8 cellular contexts compared by ENCODE assay signal in genomic region chr16:19885456-19886060, GRCh38. TPM values are rescaled to one million over a fixed set of nuclear protein-coding genes. Genes with fewer than 3 reads are reported as not detected.
DNase-seq lines count a peak whose midpoint lies in the region; TF ChIP-seq lines count a peak whose summit lies in the region.

No MANE protein-coding gene starts in this region.

- H3K9me3 Mint-ChIP-seq in endothelial cell (ENCODE audit: unreplicated experiment) (no peaks in the 10 kb centered on the region), neural crest cell (no peaks in the 10 kb centered on the region)

- H3K4me1 Mint-ChIP-seq in endothelial cell (ENCODE audit: unreplicated experiment) (peaks cover 25% of the 10 kb centered on the region), neural crest cell (peaks cover 30% of the 10 kb centered on the region)

- no peak for DNase-seq in AG10803 (ENCODE audit: low read depth)
- peak in 2 of 3 donors; percentile 47 to 55 for DNase-seq in Peyer's patch
- peak; percentile 26 for DNase-seq in endothelial cell (ENCODE audit: low spot score)
- no peak for DNase-seq in neural crest cell (ENCODE audit: low read depth, low spot score)
- DNase-seq in GM13976 (ENCODE audit: low spot score), result no peak
- no peak for DNase-seq in LoVo (ENCODE audit: low spot score)
- no peak for DNase-seq in NCI-H345 treated with DMSO at 0.1 percent for 48 hours (lab: John Stamatoyannopoulos, UW; ENCODE audit: unreplicated experiment)
- DNase-seq in EL, result no peak

- H3K27ac ChIP-seq in Peyer's patch, result peak overlapping the region in 1 of 4 donors; percentile 17

- in situ Hi-C loops in GM13976 (cut with MboI; ENCODE audit: low sequenced_read_pairs, unreplicated experiment), result loop anchor here (10.0 kb wide), 1 partner anchor 301 kb away; no protein-coding TSS in a partner anchor

- peak overlapping the region; percentile 42 for H3K27ac Mint-ChIP-seq in endothelial cell (ENCODE audit: unreplicated experiment)
- no peak overlapping the region for H3K27ac Mint-ChIP-seq in neural crest cell (ENCODE audit: unreplicated experiment)

- H3K36me3 Mint-ChIP-seq in endothelial cell (ENCODE audit: low read depth, unreplicated experiment) (peaks cover 16% of the 10 kb centered on the region), neural crest cell (ENCODE audit: low read depth) (peaks cover 3% of the 10 kb centered on the region)

- TF ChIP-seq CTCF in AG10803 (conservative IDR thresholded peaks at IDR 0.05; ENCODE audit: low read length) (no peak), Peyer's patch (IDR thresholded peaks at IDR 0.05) (no peak), endothelial cell (IDR thresholded peaks at IDR 0.05; ENCODE audit: unreplicated experiment) (no peak), neural crest cell (conservative IDR thresholded peaks at IDR 0.05) (no peak), GM13976 (IDR thresholded peaks at IDR 0.05; ENCODE audit: borderline replicate concordance, control extremely low read depth, extremely low read depth, insufficient read depth, missing control alignments) (no peak)

- no peaks in the 10 kb centered on the region for H3K9me3 ChIP-seq in Peyer's patch

- H3K36me3 ChIP-seq in Peyer's patch, result no peaks in the 10 kb centered on the region

- peak overlapping the region; percentile 93 for H3K4me3 Mint-ChIP-seq in endothelial cell (ENCODE audit: unreplicated experiment)
- peak overlapping the region; percentile 98 for H3K4me3 Mint-ChIP-seq in neural crest cell

- H3K27me3 Mint-ChIP-seq in endothelial cell (ENCODE audit: unreplicated experiment) (peaks cover 4% of the 10 kb centered on the region), neural crest cell (ENCODE audit: low read depth) (peaks cover 7% of the 10 kb centered on the region)

- peak overlapping the region; percentile 64 for H3K4me3 ChIP-seq in AG10803 (ENCODE audit: low read length)
- peak overlapping the region; percentile 45 to 69 (median 58) for H3K4me3 ChIP-seq in Peyer's patch

- no peak for TF ChIP-seq POLR2A in Peyer's patch (IDR thresholded peaks at IDR 0.05)

- peaks cover 0 to 9% of the 10 kb centered on the region in 2 donors for H3K27me3 ChIP-seq in Peyer's patch

- peaks cover 2 to 26% (median 16%) of the 10 kb centered on the region in 4 donors for H3K4me1 ChIP-seq in Peyer's patch

RNA-seq across cellular contexts. Expression of gene GPRC5B, which starts 0.9 kb away (rescaled TPM):
- total RNA-seq in Peyer's patch (10 to 100 TPM in 1 of 4 donors, 1 to 10 TPM in 3; 3.5 to 22.9 (median 6.6) TPM), endothelial cell (ENCODE audit: unreplicated experiment) (140 TPM), neural crest cell (58.5 and 59.3 TPM in 2 replicates)

Comparison
In these comparisons a context has a peak if more than half of its experiments do, and no peak if none do; other contexts are left out.
1. DNase-seq: peak in Peyer's patch (2 of 3) and endothelial cell (single experiment); none in AG10803 (single experiment), neural crest cell (single experiment), GM13976 (single experiment), LoVo (single experiment), NCI-H345 treated with DMSO at 0.1 percent for 48 hours (single experiment) and EL (single experiment).